Comparison of ENCODE assay signal across 10 cellular contexts in genomic region chr3:14876942-14877341, GRCh38. TPM values are rescaled to one million over a fixed set of nuclear protein-coding genes. Genes with fewer than 3 reads are reported as not detected.
DNase-seq lines count a peak whose midpoint lies in the region; ATAC-seq and TF ChIP-seq lines count a peak whose summit lies in the region.
"Had no signal": no experiment of that assay in that cellular context is flagged by ENCODE, and none has a peak within 500 bp of the region (broad histone marks: within the 10 kb centered on the region; RNA-seq: fewer than 3 reads in every experiment).

No MANE protein-coding gene starts in this region.

- H3K79me2 ChIP-seq in DND-41 (ENCODE audit: insufficient read depth, low read length): no peaks in the 10 kb centered on the region

- H3K9me3 ChIP-seq in DND-41 (ENCODE audit: insufficient read depth, low read length, severe bottlenecking) (no peaks in the 10 kb centered on the region), RWPE2 (ENCODE audit: severe bottlenecking) (no peaks in the 10 kb centered on the region)

- H3K4me1 ChIP-seq in DND-41 (ENCODE audit: insufficient read depth, low read length): peaks cover 62% of the 10 kb centered on the region
- H3K4me1 ChIP-seq in RWPE2 (ENCODE audit: insufficient read depth, poor library complexity, severe bottlenecking): no peaks in the 10 kb centered on the region
- H3K4me1 ChIP-seq in rectal smooth muscle tissue (ENCODE audit: control insufficient read depth, insufficient read depth, low read length): no peaks in the 10 kb centered on the region

- no peaks in the 10 kb centered on the region for H4K20me1 ChIP-seq in DND-41 (ENCODE audit: insufficient read depth, low read length)

- no peak for TF ChIP-seq POLR2A in GM18505 (IDR thresholded peaks at IDR 0.05; ENCODE audit: borderline replicate concordance, extremely low read depth, insufficient read depth, insufficient read length)

- no peak overlapping the region for H3K4me3 ChIP-seq in DND-41 (ENCODE audit: low read depth in 1 of 2, low read length in 2 of 2)
- no peak overlapping the region for H3K4me3 ChIP-seq in RWPE2 (ENCODE audit: severe bottlenecking)
- no peak overlapping the region for H3K4me3 ChIP-seq in rectal smooth muscle tissue (ENCODE audit: low read length)

- H3K27ac ChIP-seq in DND-41 (ENCODE audit: low read length) (peak overlapping the region; percentile 34; the same call in 1 of the 2 replicates), RWPE2 (ENCODE audit: poor library complexity, severe bottlenecking) (no peak overlapping the region), rectal smooth muscle tissue (ENCODE audit: low read depth, low read length) (peak overlapping the region; percentile 10)

- DNase-seq in DND-41 (no peak), RWPE2 (ENCODE audit: low spot score) (no peak), cardiac septum (ENCODE audit: low spot score) (peak; percentile 79), iPS-NIHi7 (ENCODE audit: extremely low spot score) (no peak), NCI-H82 treated with DMSO at 0.1 percent for 48 hours (lab: John Stamatoyannopoulos, UW; ENCODE audit: unreplicated experiment) (no peak), putamen (ENCODE audit: low spot score) (no peak)
- DNase-seq: NCI-H1092 treated with DMSO at 0.1 percent for 48 hours, nephron progenitor cell had no signal

- H3K9ac ChIP-seq in DND-41 (ENCODE audit: low read depth, low read length): no peak overlapping the region
- no peak overlapping the region for H3K9ac ChIP-seq in rectal smooth muscle tissue (ENCODE audit: low read length)

- ATAC-seq in DND-41 (ENCODE audit: insufficient read depth, low read depth): no peak
- ATAC-seq in RWPE2 (ENCODE audit: low read depth): 0 out of 3 replicates have a peak, but pooled peaks have one; percentile 36
- no peak for ATAC-seq in GM18505 (IDR thresholded peaks at IDR 0.05; ENCODE audit: unreplicated experiment)

- H3K27me3 ChIP-seq in DND-41 (ENCODE audit: insufficient read depth, low read length, poor library complexity) (no peaks in the 10 kb centered on the region), RWPE2 (ENCODE audit: insufficient read depth, poor library complexity, severe bottlenecking) (no peaks in the 10 kb centered on the region), rectal smooth muscle tissue (ENCODE audit: control insufficient read depth, insufficient read depth, low read length) (no peaks in the 10 kb centered on the region)

- no peak for TF ChIP-seq CTCF in DND-41 (IDR thresholded peaks at IDR 0.05; ENCODE audit: borderline replicate concordance, extremely low read depth, low read length, poor library complexity, severe bottlenecking)
- no peak for TF ChIP-seq CTCF in RWPE2 (IDR thresholded peaks at IDR 0.05; ENCODE audit: poor library complexity, severe bottlenecking)

- H3K36me3 ChIP-seq in DND-41 (ENCODE audit: insufficient read depth, low read length) (no peaks in the 10 kb centered on the region), RWPE2 (ENCODE audit: low read depth) (no peaks in the 10 kb centered on the region), rectal smooth muscle tissue (ENCODE audit: control insufficient read depth, insufficient read depth, low read length) (no peaks in the 10 kb centered on the region)

- intact Hi-C loops in cardiac septum (cut with DNase I): no loop called here

- no peak overlapping the region for H2AFZ ChIP-seq in DND-41 (ENCODE audit: low read depth, low read length)

- H3K4me2 ChIP-seq in DND-41 (ENCODE audit: insufficient read depth, low read length): no peak overlapping the region

RNA-seq across cellular contexts. Expression of gene FGD5, which starts 58.2 kb away (rescaled TPM):
- total RNA-seq in cardiac septum: 15.6 TPM
